1 cellular context compared by ENCODE assay signal in the genomic region with DNA sequence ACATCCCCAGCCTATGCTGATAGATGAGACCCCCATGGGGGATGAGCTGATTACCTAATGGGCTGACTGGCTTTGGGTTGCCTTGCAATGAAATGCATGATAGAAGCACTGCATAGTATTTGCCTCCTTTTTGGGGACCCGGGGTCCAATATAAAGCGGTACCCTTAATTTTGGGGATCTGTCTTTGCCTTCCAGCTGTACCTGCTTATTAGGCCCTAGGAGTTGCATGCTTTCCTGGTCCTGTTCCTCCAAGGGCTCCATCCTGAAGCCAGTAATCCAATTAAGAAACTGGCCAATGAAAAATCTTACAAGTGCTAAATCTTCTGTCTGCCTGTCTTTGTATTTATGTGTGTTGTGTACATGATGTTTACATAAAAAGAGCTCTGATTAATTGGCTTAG.
TF ChIP-seq lines count a peak whose summit lies in the region.

No MANE protein-coding gene starts in this region.

TF ChIP-seq in GM23338, 12 proteins besides CTCF, POLR2A, EP300 and RAD21 (continued from another document):
- TF ChIP-seq STAT1 (IDR thresholded peaks at IDR 0.05; ENCODE audit: unreplicated experiment) (no peak), NANOG (IDR thresholded peaks at IDR 0.05; ENCODE audit: borderline replicate concordance) (no peak), POLR2AphosphoS5 (IDR thresholded peaks at IDR 0.05; ENCODE audit: low read depth) (no peak), ZNF114 (CRISPR knock-in tag; IDR thresholded peaks at IDR 0.05) (no peak), CREB1 (CRISPR knock-in tag; IDR thresholded peaks at IDR 0.05; ENCODE audit: low read depth) (no peak), EZH2phosphoT487 (IDR thresholded peaks at IDR 0.05; ENCODE audit: unreplicated experiment) (no peak)
- TF ChIP-seq, protein P1, sequence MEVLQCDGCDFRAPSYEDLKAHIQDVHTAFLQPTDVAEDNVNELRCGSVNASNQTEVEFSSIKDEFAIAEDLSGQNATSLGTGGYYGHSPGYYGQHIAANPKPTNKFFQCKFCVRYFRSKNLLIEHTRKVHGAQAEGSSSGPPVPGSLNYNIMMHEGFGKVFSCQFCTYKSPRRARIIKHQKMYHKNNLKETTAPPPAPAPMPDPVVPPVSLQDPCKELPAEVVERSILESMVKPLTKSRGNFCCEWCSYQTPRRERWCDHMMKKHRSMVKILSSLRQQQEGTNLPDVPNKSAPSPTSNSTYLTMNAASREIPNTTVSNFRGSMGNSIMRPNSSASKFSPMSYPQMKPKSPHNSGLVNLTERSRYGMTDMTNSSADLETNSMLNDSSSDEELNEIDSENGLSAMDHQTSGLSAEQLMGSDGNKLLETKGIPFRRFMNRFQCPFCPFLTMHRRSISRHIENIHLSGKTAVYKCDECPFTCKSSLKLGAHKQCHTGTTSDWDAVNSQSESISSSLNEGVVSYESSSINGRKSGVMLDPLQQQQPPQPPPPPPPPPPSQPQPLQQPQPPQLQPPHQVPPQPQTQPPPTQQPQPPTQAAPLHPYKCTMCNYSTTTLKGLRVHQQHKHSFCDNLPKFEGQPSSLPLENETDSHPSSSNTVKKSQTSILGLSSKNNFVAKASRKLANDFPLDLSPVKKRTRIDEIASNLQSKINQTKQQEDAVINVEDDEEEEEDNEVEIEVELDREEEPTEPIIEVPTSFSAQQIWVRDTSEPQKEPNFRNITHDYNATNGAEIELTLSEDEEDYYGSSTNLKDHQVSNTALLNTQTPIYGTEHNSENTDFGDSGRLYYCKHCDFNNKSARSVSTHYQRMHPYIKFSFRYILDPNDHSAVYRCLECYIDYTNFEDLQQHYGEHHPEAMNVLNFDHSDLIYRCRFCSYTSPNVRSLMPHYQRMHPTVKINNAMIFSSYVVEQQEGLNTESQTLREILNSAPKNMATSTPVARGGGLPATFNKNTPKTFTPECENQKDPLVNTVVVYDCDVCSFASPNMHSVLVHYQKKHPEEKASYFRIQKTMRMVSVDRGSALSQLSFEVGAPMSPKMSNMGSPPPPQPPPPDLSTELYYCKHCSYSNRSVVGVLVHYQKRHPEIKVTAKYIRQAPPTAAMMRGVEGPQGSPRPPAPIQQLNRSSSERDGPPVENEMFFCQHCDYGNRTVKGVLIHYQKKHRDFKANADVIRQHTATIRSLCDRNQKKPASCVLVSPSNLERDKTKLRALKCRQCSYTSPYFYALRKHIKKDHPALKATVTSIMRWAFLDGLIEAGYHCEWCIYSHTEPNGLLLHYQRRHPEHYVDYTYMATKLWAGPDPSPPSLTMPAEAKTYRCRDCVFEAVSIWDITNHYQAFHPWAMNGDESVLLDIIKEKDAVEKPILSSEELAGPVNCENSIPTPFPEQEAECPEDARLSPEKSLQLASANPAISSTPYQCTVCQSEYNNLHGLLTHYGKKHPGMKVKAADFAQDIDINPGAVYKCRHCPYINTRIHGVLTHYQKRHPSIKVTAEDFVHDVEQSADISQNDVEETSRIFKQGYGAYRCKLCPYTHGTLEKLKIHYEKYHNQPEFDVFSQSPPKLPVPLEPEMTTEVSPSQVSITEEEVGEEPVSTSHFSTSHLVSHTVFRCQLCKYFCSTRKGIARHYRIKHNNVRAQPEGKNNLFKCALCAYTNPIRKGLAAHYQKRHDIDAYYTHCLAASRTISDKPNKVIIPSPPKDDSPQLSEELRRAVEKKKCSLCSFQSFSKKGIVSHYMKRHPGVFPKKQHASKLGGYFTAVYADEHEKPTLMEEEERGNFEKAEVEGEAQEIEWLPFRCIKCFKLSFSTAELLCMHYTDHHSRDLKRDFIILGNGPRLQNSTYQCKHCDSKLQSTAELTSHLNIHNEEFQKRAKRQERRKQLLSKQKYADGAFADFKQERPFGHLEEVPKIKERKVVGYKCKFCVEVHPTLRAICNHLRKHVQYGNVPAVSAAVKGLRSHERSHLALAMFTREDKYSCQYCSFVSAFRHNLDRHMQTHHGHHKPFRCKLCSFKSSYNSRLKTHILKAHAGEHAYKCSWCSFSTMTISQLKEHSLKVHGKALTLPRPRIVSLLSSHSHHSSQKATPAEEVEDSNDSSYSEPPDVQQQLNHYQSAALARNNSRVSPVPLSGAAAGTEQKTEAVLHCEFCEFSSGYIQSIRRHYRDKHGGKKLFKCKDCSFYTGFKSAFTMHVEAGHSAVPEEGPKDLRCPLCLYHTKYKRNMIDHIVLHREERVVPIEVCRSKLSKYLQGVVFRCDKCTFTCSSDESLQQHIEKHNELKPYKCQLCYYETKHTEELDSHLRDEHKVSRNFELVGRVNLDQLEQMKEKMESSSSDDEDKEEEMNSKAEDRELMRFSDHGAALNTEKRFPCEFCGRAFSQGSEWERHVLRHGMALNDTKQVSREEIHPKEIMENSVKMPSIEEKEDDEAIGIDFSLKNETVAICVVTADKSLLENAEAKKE (CRISPR knock-in tag; IDR thresholded peaks at IDR 0.05) = no peak
TF ChIP-seq in GM23338: peak in this region for 0.
